In genomic region chr10:87083576-87084290, GRCh38 we compare ENCODE assay signal across 8 cellular contexts. TPM values are rescaled to one million over a fixed set of nuclear protein-coding genes. Genes with fewer than 3 reads are reported as not detected.
DNase-seq lines count a peak whose midpoint lies in the region; ATAC-seq, FAIRE-seq and TF ChIP-seq lines count a peak whose summit lies in the region.
"Not testable (repeated sequence)": the region's sequence is repeated elsewhere in the genome, so short reads cannot be mapped to it uniquely, and the experiment has no call there.

No MANE protein-coding gene starts in this region.

- H4K20me1 ChIP-seq in Loucy (ENCODE audit: insufficient read depth, low read length, poor library complexity, severe bottlenecking), result peaks cover 35% of the 10 kb centered on the region

- H2AFZ ChIP-seq in Loucy (ENCODE audit: low read length), result not testable (repeated sequence)

- not testable (repeated sequence) for H3K27me3 ChIP-seq in Loucy (ENCODE audit: insufficient read depth, low read length, poor library complexity, severe bottlenecking); bronchial epithelial cell (ENCODE audit: control insufficient read depth, insufficient read depth, low read length); gastroesophageal sphincter; tibial artery

- H3K27ac ChIP-seq in gastroesophageal sphincter (peak overlapping the region; percentile 4 to 61 (median 47)), tibial artery (peak overlapping the region; percentile 50 to 57)

- H3K79me2 ChIP-seq in Loucy (ENCODE audit: insufficient read depth, low read length), result peaks cover 63% of the 10 kb centered on the region

- H3K27ac Mint-ChIP-seq in natural killer cell, result peak overlapping the region; percentile 89 to 94

- H3K4me1 ChIP-seq in Loucy (ENCODE audit: insufficient read depth, low read length, poor library complexity, severe bottlenecking) (peaks cover 25% of the 10 kb centered on the region), gastroesophageal sphincter (peaks cover 12 to 54% (median 17%) of the 10 kb centered on the region in 3 donors), tibial artery (peaks cover 0 to 67% (median 14%) of the 10 kb centered on the region in 4 donors)

- not testable (repeated sequence) for H3K36me3 Mint-ChIP-seq in natural killer cell

- not testable (repeated sequence) for TF ChIP-seq EP300 in gastroesophageal sphincter (IDR thresholded peaks at IDR 0.05)

- peak; percentile 14 for ATAC-seq in GM18499 (IDR thresholded peaks at IDR 0.05; ENCODE audit: insufficient read depth, unreplicated experiment)
- peak; percentile 26 for ATAC-seq in HG02678 (IDR thresholded peaks at IDR 0.05; ENCODE audit: unreplicated experiment)
- ATAC-seq in gastroesophageal sphincter, result peak; percentile 68
- ATAC-seq in natural killer cell, result peak; percentile 76 to 81 (median 79)

- TF ChIP-seq CTCF in Loucy (conservative IDR thresholded peaks at IDR 0.05; ENCODE audit: low read length); bronchial epithelial cell (IDR thresholded peaks at IDR 0.05; ENCODE audit: insufficient read depth, low read length, severe bottlenecking); gastroesophageal sphincter (IDR thresholded peaks at IDR 0.05); natural killer cell (IDR thresholded peaks at IDR 0.05); tibial artery (IDR thresholded peaks at IDR 0.05): not testable (repeated sequence)

- intact Hi-C loops in natural killer cell (cut with micrococcal nuclease), result loop anchor here (1.0 kb wide), 1 partner anchor 11 kb away; the partner anchor contains the start of gene GLUD1
- intact Hi-C loops in tibial artery (cut with DNase I; ENCODE audit: low total_unique reads), result not testable (repeated sequence)

- H3K4me1 Mint-ChIP-seq in natural killer cell, result peaks cover 52 to 53% of the 10 kb centered on the region in 2 donors

- 27 to 37% methylated on average over 4 to 5 of the region's 5 CpGs for WGBS in gastroesophageal sphincter (ENCODE audit: low coverage in 1 of 2), 2 donors

- not testable (repeated sequence) for H3K9me3 Mint-ChIP-seq in natural killer cell

- H3K4me3 ChIP-seq in Loucy (ENCODE audit: low read length, poor library complexity, severe bottlenecking); bronchial epithelial cell (ENCODE audit: low read depth, low read length); gastroesophageal sphincter; tibial artery: not testable (repeated sequence)

- not testable (repeated sequence) for H3K36me3 ChIP-seq in Loucy (ENCODE audit: insufficient read depth, low read length); bronchial epithelial cell (ENCODE audit: control insufficient read depth, insufficient read depth, low read length); gastroesophageal sphincter; tibial artery

- FAIRE-seq in bronchial epithelial cell (lab: Jason Lieb, UNC), result not testable (repeated sequence)

- H3K9me3 ChIP-seq in Loucy (ENCODE audit: insufficient read depth, low read depth, low read length); gastroesophageal sphincter; tibial artery: not testable (repeated sequence)

- peak overlapping the region; percentile 55 for H3K4me3 Mint-ChIP-seq in natural killer cell

- not testable (repeated sequence) for H3K9ac ChIP-seq in Loucy (ENCODE audit: low read depth, low read length, poor library complexity, severe bottlenecking)

- not testable (repeated sequence) for H3K9me2 ChIP-seq in Loucy (replicated peaks; ENCODE audit: low read depth, low read length)

- not testable (repeated sequence) for H3K27me3 Mint-ChIP-seq in natural killer cell (ENCODE audit: low read depth in 2 of 2)

- peak; percentile 23 for DNase-seq in activated CD4-positive, alpha-beta T cell treated with anti-CD3 and anti-CD28 coated beads, Interleukin-2, amount 50 U/mL, for 1 hour
- DNase-seq in bronchial epithelial cell (ENCODE audit: low read depth) (peak; percentile 65), natural killer cell (peak; percentile 27)
- not testable (repeated sequence) for DNase-seq in tibial artery

- H3K4me2 ChIP-seq in Loucy (ENCODE audit: low read depth, low read length, poor library complexity, severe bottlenecking), result peak overlapping the region; percentile 40

- not testable (repeated sequence) for H3F3A ChIP-seq in Loucy (ENCODE audit: low read depth)

- not testable (repeated sequence) for TF ChIP-seq POLR2A in gastroesophageal sphincter (IDR thresholded peaks at IDR 0.05)

RNA-seq across cellular contexts. Expression of gene GLUD1, which starts 10.9 kb away (rescaled TPM):
- 225 and 249 TPM in 2 replicates for total RNA-seq in bronchial epithelial cell
- 100 to 1,000 TPM; 155 to 214 (median 155) TPM for total RNA-seq in gastroesophageal sphincter
- 100 to 1,000 TPM; 102 to 115 (median 112) TPM for total RNA-seq in natural killer cell

RNA-seq across cellular contexts. Expression of gene SHLD2, which starts 11.3 kb away (rescaled TPM):
- total RNA-seq in bronchial epithelial cell, result 19.2 and 28.7 TPM in 2 replicates
- total RNA-seq in gastroesophageal sphincter, result 10 to 100 TPM; 21.2 to 31.0 (median 26.6) TPM
- total RNA-seq in natural killer cell, result 10 to 100 TPM; 32.6 to 37.5 (median 34.1) TPM

Comparison
In these comparisons a context has a peak if more than half of its experiments do, and no peak if none do; other contexts are left out.
1. ATAC-seq: peak in every context shown above with its lines; median percentile 79 in natural killer cell; 68 in gastroesophageal sphincter; 26 in HG02678; 14 in GM18499.